Comparison of ENCODE assay signal across 21 cellular contexts in the genomic region with DNA sequence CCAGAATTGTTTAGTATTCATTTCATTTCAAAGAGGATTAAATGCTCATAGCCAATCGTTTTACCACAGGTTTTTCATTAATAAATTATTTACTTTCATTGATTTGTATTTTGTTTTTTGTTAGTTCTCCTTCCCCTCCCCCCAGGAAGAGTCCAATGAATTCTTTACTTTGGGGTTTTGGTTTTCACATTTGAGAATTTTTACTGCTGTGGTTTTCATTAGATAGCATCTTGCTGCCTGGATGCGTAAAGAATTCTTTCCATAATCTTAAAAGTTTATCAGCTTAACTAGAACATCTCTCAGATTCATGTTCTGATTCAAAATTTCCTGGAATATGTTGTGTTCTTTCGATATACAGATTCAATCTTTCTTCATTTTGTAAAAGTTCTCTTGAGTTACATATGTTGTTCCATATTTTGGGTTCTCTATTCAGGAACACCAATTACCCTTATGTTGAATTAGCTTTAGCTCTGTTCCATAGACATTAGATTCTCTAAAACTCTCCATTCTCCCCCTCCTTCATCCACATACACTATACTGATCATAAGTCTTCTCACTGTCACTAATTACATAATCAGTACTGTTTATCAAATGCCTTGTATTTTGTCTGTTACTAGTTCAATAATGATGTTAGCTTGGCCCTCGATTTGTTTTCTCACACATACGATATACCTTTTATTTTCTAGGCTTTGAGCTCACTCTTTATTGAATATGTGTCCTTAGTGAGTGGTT.
A peak's percentile ranks its signal among the peaks of the same experiment; 100 is the strongest.
DNase-seq lines count a peak whose midpoint lies in the region; ATAC-seq and TF ChIP-seq lines count a peak whose summit lies in the region.
"Had no signal": no experiment of that assay in that cellular context is flagged by ENCODE, and none has a peak within 500 bp of the region (broad histone marks: within the 10 kb centered on the region; RNA-seq: fewer than 3 reads in every experiment).

No MANE protein-coding gene starts in this region.

- H3K9ac ChIP-seq in BLaER1 treated with 17β-estradiol and CSF1 and Interleukin-3, amounts not matched to agents 10 nM and 100 nM, result no peak overlapping the region
- H3K9ac ChIP-seq in DND-41 (ENCODE audit: low read depth, low read length), result no peak overlapping the region

- peaks cover 0 to 91% (median 0%) of the 10 kb centered on the region in 11 experiments; a peak in 5 of 22 replicates for H4K20me1 ChIP-seq in BLaER1 treated with 17β-estradiol and CSF1 and Interleukin-3, amounts not matched to agents 10 nM and 100 nM
- peaks cover 14% of the 10 kb centered on the region; the same call in 1 of the 2 replicates for H4K20me1 ChIP-seq in DND-41 (ENCODE audit: insufficient read depth, low read length)

- H3K4me2 ChIP-seq in BLaER1 treated with 17β-estradiol and CSF1 and Interleukin-3, amounts not matched to agents 10 nM and 100 nM, result peak overlapping the region in 10 of 11 experiments; percentile 3 to 56 (median 26); a peak in 12 of 22 replicates
- H3K4me2 ChIP-seq in DND-41 (ENCODE audit: insufficient read depth, low read length), result no peak overlapping the region

- TF ChIP-seq CTCF in DND-41 (IDR thresholded peaks at IDR 0.05; ENCODE audit: borderline replicate concordance, extremely low read depth, low read length, poor library complexity, severe bottlenecking) (no peak), upper lobe of left lung (IDR thresholded peaks at IDR 0.05) (no peak), gastrocnemius medialis (IDR thresholded peaks at IDR 0.05 in 4 of 5, conservative IDR thresholded peaks at IDR 0.05 in 1 of 5) (no peak)

- H2AFZ ChIP-seq in DND-41 (ENCODE audit: low read depth, low read length), result no peak overlapping the region

- TF ChIP-seq EP300 in upper lobe of left lung (IDR thresholded peaks at IDR 0.05), result no peak

- TF ChIP-seq POLR2A in upper lobe of left lung (IDR thresholded peaks at IDR 0.05) (no peak), gastrocnemius medialis (IDR thresholded peaks at IDR 0.05) (no peak)

- intact Hi-C loops in gastrocnemius medialis (cut with DNase I; ENCODE audit: low total_unique reads), result no loop called here

- no peak for DNase-seq in DND-41
- peak; percentile 32 for DNase-seq in RPMI7951 (ENCODE audit: low read depth)
- DNase-seq in left lobe of liver (ENCODE audit: low spot score), result no peak
- DNase-seq in NCI-H345 (lab: John Stamatoyannopoulos, UW), result no peak
- DNase-seq in upper lobe of left lung, result no peak
- DNase-seq in gastrocnemius medialis, result no peak
- DNase-seq: adrenal gland, caudate nucleus, dorsolateral prefrontal cortex, foreskin keratinocyte, GDM1, hippocampal formation, islet precursor cell, KBM-7, mammary epithelial cell, NCI-H1930, nucleus accumbens had no signal

- WGBS in upper lobe of left lung, 2 donors, result 91 to 94% methylated on average over 5 of the region's 5 CpGs

- H3K4me3 ChIP-seq in BLaER1 treated with 17β-estradiol and CSF1 and Interleukin-3, amounts not matched to agents 10 nM and 100 nM, result no peak overlapping the region
- H3K4me3 ChIP-seq in DND-41 (ENCODE audit: low read depth in 1 of 2, low read length in 2 of 2), result no peak overlapping the region
- no peak overlapping the region for H3K4me3 ChIP-seq in upper lobe of left lung
- H3K4me3 ChIP-seq in gastrocnemius medialis, result no peak overlapping the region
- H3K4me3 ChIP-seq: adrenal gland, dorsolateral prefrontal cortex, SJSA1 had no signal

- no peak overlapping the region for H3K27ac ChIP-seq in BLaER1 treated with 17β-estradiol and CSF1 and Interleukin-3, amounts not matched to agents 10 nM and 100 nM
- no peak overlapping the region for H3K27ac ChIP-seq in DND-41 (ENCODE audit: low read length)
- no peak overlapping the region for H3K27ac ChIP-seq in upper lobe of left lung
- H3K27ac ChIP-seq in gastrocnemius medialis, result peak overlapping the region in 1 of 4 donors; percentile 6
- H3K27ac ChIP-seq: adrenal gland, dorsolateral prefrontal cortex, epithelial cell of prostate, foreskin keratinocyte, SJSA1 had no signal

- 0 out of 22 replicates have a peak, but pooled peaks cover 0 to 5% (median 0%) of the 10 kb centered on the region in 11 experiments for H3K27me3 ChIP-seq in BLaER1 treated with 17β-estradiol and CSF1 and Interleukin-3, amounts not matched to agents 10 nM and 100 nM
- H3K27me3 ChIP-seq in DND-41 (ENCODE audit: insufficient read depth, low read length, poor library complexity), result no peaks in the 10 kb centered on the region
- H3K27me3 ChIP-seq in upper lobe of left lung, result no peaks in the 10 kb centered on the region
- H3K27me3 ChIP-seq in gastrocnemius medialis, result no peaks in the 10 kb centered on the region
- H3K27me3 ChIP-seq: adrenal gland, dorsolateral prefrontal cortex, foreskin keratinocyte, SJSA1 had no signal

- in situ Hi-C loops in gastrocnemius medialis (cut with MboI; ENCODE audit: low sequenced_read_pairs in 4 of 4), result no loop called here

- peaks cover 14 to 67% (median 38%) of the 10 kb centered on the region in 10 experiments for H3K4me1 ChIP-seq in BLaER1 treated with 17β-estradiol and CSF1 and Interleukin-3, amounts not matched to agents 10 nM and 100 nM
- H3K4me1 ChIP-seq in DND-41 (ENCODE audit: insufficient read depth, low read length), result peaks cover 17% of the 10 kb centered on the region
- peaks cover 3 to 17% (median 14%) of the 10 kb centered on the region in 4 donors for H3K4me1 ChIP-seq in upper lobe of left lung
- peaks cover 29 to 36% of the 10 kb centered on the region in 2 donors for H3K4me1 ChIP-seq in gastrocnemius medialis

- H3K79me2 ChIP-seq in DND-41 (ENCODE audit: insufficient read depth, low read length), result no peaks in the 10 kb centered on the region

- peaks cover 11 to 27% (median 17%) of the 10 kb centered on the region in 11 experiments; a peak in 21 of 22 replicates for H3K9me3 ChIP-seq in BLaER1 treated with 17β-estradiol and CSF1 and Interleukin-3, amounts not matched to agents 10 nM and 100 nM (replicated peaks in 1 of 11)
- H3K9me3 ChIP-seq in DND-41 (ENCODE audit: insufficient read depth, low read length, severe bottlenecking) (no peaks in the 10 kb centered on the region), upper lobe of left lung (no peaks in the 10 kb centered on the region), gastrocnemius medialis (no peaks in the 10 kb centered on the region)
- H3K9me3 ChIP-seq: adrenal gland, SJSA1 had no signal

- ATAC-seq in DND-41 (ENCODE audit: insufficient read depth, low read depth) (0 out of 3 replicates have a peak, but pooled peaks have one; percentile 33), left lobe of liver (peak; percentile 33), HG02938 (IDR thresholded peaks at IDR 0.05; ENCODE audit: unreplicated experiment) (no peak), upper lobe of left lung (ENCODE audit: low FRiP score in 2 of 2) (no peak), gastrocnemius medialis (no peak)
- ATAC-seq: foreskin keratinocyte had no signal

- H3K36me3 ChIP-seq in BLaER1 treated with 17β-estradiol and CSF1 and Interleukin-3, amounts not matched to agents 10 nM and 100 nM, result peaks cover 0 to 40% (median 17%) of the 10 kb centered on the region in 11 experiments; a peak in 14 of 22 replicates
- no peaks in the 10 kb centered on the region for H3K36me3 ChIP-seq in DND-41 (ENCODE audit: insufficient read depth, low read length)
- no peaks in the 10 kb centered on the region for H3K36me3 ChIP-seq in upper lobe of left lung
- no peaks in the 10 kb centered on the region for H3K36me3 ChIP-seq in gastrocnemius medialis
- H3K36me3 ChIP-seq: adrenal gland, SJSA1 had no signal

Comparison
In these comparisons a context has a peak if more than half of its experiments do, and no peak if none do; other contexts are left out.
1. ATAC-seq: peak in DND-41 (single experiment) and left lobe of liver (single experiment); none in HG02938 (single experiment), upper lobe of left lung (0 of 2) and gastrocnemius medialis (0 of 2).